Comparison of ENCODE assay signal across 36 cellular contexts in genomic region chr1:246122071-246122470, GRCh38.
"Had no signal": no experiment of that assay in that cellular context is flagged by ENCODE, and none has a peak within 500 bp of the region (broad histone marks: within the 10 kb centered on the region; RNA-seq: fewer than 3 reads in every experiment).

No MANE protein-coding gene starts in this region.

- H3K9me3 Mint-ChIP-seq: activated B cell treated with CpG ODN at 0.5 μM for 24 hours; activated CD4-positive, alpha-beta T cell treated with anti-CD3 and anti-CD28 coated beads, Interleukin-2, amount 10 ng/mL, durations not matched to agents 24 days and 14 days; activated CD8-positive, alpha-beta T cell treated with anti-CD3 and anti-CD28 coated beads for 36 hours; activated naive CD4-positive, alpha-beta T cell treated with anti-CD3 and anti-CD28 coated beads for 36 hours; activated naive CD4-positive, alpha-beta T cell treated with anti-CD3 and anti-CD28 coated beads, Interleukin-2, amount 50 U/mL, for 72 hours; activated naive CD8-positive, alpha-beta T cell treated with anti-CD3 and anti-CD28 coated beads for 36 hours; activated T-cell treated with anti-CD3 and anti-CD28 coated beads, Interleukin-2, amount 50 U/mL, for 4 hours; activated T-cell treated with anti-CD3 and anti-CD28 coated beads, Interleukin-2, amount 50 U/mL, for 72 hours; activated T-helper 1 cell treated with anti-CD3 and anti-CD28 coated beads, Interleukin-12 subunit alpha, Interleukin-12 subunit beta, Interleukin-2, Interleukin-4 antibody, amounts not matched to agents 30 ng/mL and 10 ng/mL and 1 ng/mL, durations not matched to agents 14 hours and 24 hours and 36 hours; activated T-helper 17 cell treated with anti-CD3 and anti-CD28 coated beads, Interleukin-2, amount 50 U/mL, for 72 hours; T-helper 1 cell treated with Interleukin-12 subunit alpha and Interleukin-12 subunit beta and Interleukin-4 antibody, amounts not matched to agents 30 μg/mL and 1 μg/mL, for 36 hours; T-helper 2 cell treated with Interferon-gamma antibody and Interleukin-4, amounts not matched to agents 5 μg/mL and 100 μg/mL, for 36 hours had no signal

- H3K27ac ChIP-seq: adrenal gland, body of pancreas, brain microvascular endothelial cell, breast epithelium, VCaP had no signal

- H3K4me3 ChIP-seq: adrenal gland, body of pancreas, breast epithelium had no signal

- H3K27ac Mint-ChIP-seq: activated B cell treated with CpG ODN at 0.5 μM for 24 hours; activated CD4-positive, alpha-beta memory T cell treated with anti-CD3 and anti-CD28 coated beads for 36 hours; activated CD4-positive, alpha-beta T cell treated with anti-CD3 and anti-CD28 coated beads, Interleukin-2, amount 10 ng/mL, durations not matched to agents 24 days and 14 days; activated CD8-positive, alpha-beta T cell treated with anti-CD3 and anti-CD28 coated beads for 36 hours; activated naive CD4-positive, alpha-beta T cell treated with anti-CD3 and anti-CD28 coated beads for 36 hours; activated naive CD4-positive, alpha-beta T cell treated with anti-CD3 and anti-CD28 coated beads, Interleukin-2, amount 50 U/mL, for 72 hours; activated naive CD8-positive, alpha-beta T cell treated with anti-CD3 and anti-CD28 coated beads for 36 hours; activated T-cell treated with anti-CD3 and anti-CD28 coated beads, Interleukin-2, amount 50 U/mL, for 72 hours; activated T-helper 1 cell treated with anti-CD3 and anti-CD28 coated beads, Interleukin-12 subunit alpha, Interleukin-12 subunit beta, Interleukin-2, Interleukin-4 antibody, amounts not matched to agents 30 ng/mL and 10 ng/mL and 1 ng/mL, durations not matched to agents 14 hours and 24 hours and 36 hours; activated T-helper 17 cell treated with anti-CD3 and anti-CD28 coated beads, Interleukin-2, amount 50 U/mL, for 72 hours; T-helper 1 cell treated with Interleukin-12 subunit alpha and Interleukin-12 subunit beta and Interleukin-4 antibody, amounts not matched to agents 30 μg/mL and 1 μg/mL, for 36 hours; T-helper 2 cell treated with Interferon-gamma antibody and Interleukin-4, amounts not matched to agents 5 μg/mL and 100 μg/mL, for 36 hours had no signal

- H3K36me3 ChIP-seq: adrenal gland, brain microvascular endothelial cell, breast epithelium had no signal

- H3K27me3 ChIP-seq: adrenal gland, body of pancreas, brain microvascular endothelial cell, breast epithelium had no signal

- DNase-seq: activated B cell treated with CpG ODN at 0.5 μM for 24 hours; activated CD4-positive, alpha-beta memory T cell treated with anti-CD3 and anti-CD28 coated beads for 36 hours; activated CD4-positive, alpha-beta T cell treated with anti-CD3 and anti-CD28 coated beads for 4 hours; activated CD4-positive, alpha-beta T cell treated with anti-CD3 and anti-CD28 coated beads, Interleukin-2, amount 10 ng/mL, durations not matched to agents 24 days and 14 days; activated CD4-positive, alpha-beta T cell treated with anti-CD3 and anti-CD28 coated beads, Interleukin-2, amount 50 U/mL, for 1 hour; activated CD4-positive, alpha-beta T cell treated with anti-CD3 and anti-CD28 coated beads, Interleukin-2, amount 50 U/mL, for 4 hours; activated CD4-positive, CD25-positive, alpha-beta regulatory T cell treated with anti-CD3 and anti-CD28 coated beads, Interleukin-2, amount 50 U/mL, for 72 hours; activated CD8-positive, alpha-beta memory T cell treated with anti-CD3 and anti-CD28 coated beads, Interleukin-2, amount 50 U/mL, for 4 hours; activated CD8-positive, alpha-beta T cell treated with anti-CD3 and anti-CD28 coated beads for 36 hours; activated effector memory CD4-positive, alpha-beta T cell treated with anti-CD3 and anti-CD28 coated beads, Interleukin-2, amount 50 U/mL, for 16 hours; activated gamma-delta T cell treated with Interleukin-2 at 50 U/mL for 16 hours; activated naive CD4-positive, alpha-beta T cell; activated naive CD4-positive, alpha-beta T cell treated with anti-CD3 and anti-CD28 coated beads for 36 hours; activated naive CD4-positive, alpha-beta T cell treated with anti-CD3 and anti-CD28 coated beads, Interleukin-2, amount 50 U/mL, for 16 hours; activated naive CD8-positive, alpha-beta T cell treated with anti-CD3 and anti-CD28 coated beads for 36 hours; activated T-cell treated with anti-CD3 and anti-CD28 coated beads for 4 hours; activated T-cell treated with anti-CD3 and anti-CD28 coated beads, Interleukin-2, amount 50 U/mL, for 1 hour; activated T-cell treated with anti-CD3 and anti-CD28 coated beads, Interleukin-2, amount 50 U/mL, for 4 hours; activated T-cell treated with anti-CD3 and anti-CD28 coated beads, Interleukin-2, amount 50 U/mL, for 72 hours; adrenal gland; amniotic stem cell; aorta; body of pancreas; brain microvascular endothelial cell; central memory CD4-positive, alpha-beta T cell; T-helper 1 cell; T-helper 2 cell; T-helper 9 cell had no signal

- H3K4me3 Mint-ChIP-seq: activated B cell treated with CpG ODN at 0.5 μM for 24 hours; activated CD4-positive, alpha-beta memory T cell treated with anti-CD3 and anti-CD28 coated beads for 36 hours; activated CD4-positive, alpha-beta T cell treated with anti-CD3 and anti-CD28 coated beads, Interleukin-2, amount 10 ng/mL, durations not matched to agents 24 days and 14 days; activated CD8-positive, alpha-beta T cell treated with anti-CD3 and anti-CD28 coated beads for 36 hours; activated naive CD4-positive, alpha-beta T cell treated with anti-CD3 and anti-CD28 coated beads for 36 hours; activated naive CD8-positive, alpha-beta T cell treated with anti-CD3 and anti-CD28 coated beads for 36 hours; activated T-cell treated with anti-CD3 and anti-CD28 coated beads, Interleukin-2, amount 50 U/mL, for 4 hours; activated T-cell treated with anti-CD3 and anti-CD28 coated beads, Interleukin-2, amount 50 U/mL, for 72 hours; activated T-helper 1 cell treated with anti-CD3 and anti-CD28 coated beads, Interleukin-12 subunit alpha, Interleukin-12 subunit beta, Interleukin-2, Interleukin-4 antibody, amounts not matched to agents 30 ng/mL and 10 ng/mL and 1 ng/mL, durations not matched to agents 14 hours and 24 hours and 36 hours; activated T-helper 17 cell treated with anti-CD3 and anti-CD28 coated beads, Interleukin-2, amount 50 U/mL, for 72 hours; T-helper 1 cell treated with Interleukin-12 subunit alpha and Interleukin-12 subunit beta and Interleukin-4 antibody, amounts not matched to agents 30 μg/mL and 1 μg/mL, for 36 hours; T-helper 2 cell treated with Interferon-gamma antibody and Interleukin-4, amounts not matched to agents 5 μg/mL and 100 μg/mL, for 36 hours had no signal

- FAIRE-seq: astrocyte had no signal

- H3K9me3 ChIP-seq: adrenal gland, body of pancreas, breast epithelium had no signal

- H3K4me1 ChIP-seq: adrenal gland, breast epithelium had no signal

- ATAC-seq: activated CD8-positive, alpha-beta T cell treated with anti-CD3 and anti-CD28 coated beads for 36 hours; activated naive CD4-positive, alpha-beta T cell treated with anti-CD3 and anti-CD28 coated beads, Interleukin-2, amount 50 U/mL, for 72 hours; activated T-cell treated with anti-CD3 and anti-CD28 coated beads, Interleukin-2, amount 50 U/mL, for 4 hours; activated T-cell treated with anti-CD3 and anti-CD28 coated beads, Interleukin-2, amount 50 U/mL, for 72 hours; activated T-helper 17 cell treated with anti-CD3 and anti-CD28 coated beads, Interleukin-2, amount 50 U/mL, for 72 hours; body of pancreas had no signal

- H3K27me3 Mint-ChIP-seq: activated B cell treated with CpG ODN at 0.5 μM for 24 hours; activated CD4-positive, alpha-beta memory T cell treated with anti-CD3 and anti-CD28 coated beads for 36 hours; activated CD4-positive, alpha-beta T cell treated with anti-CD3 and anti-CD28 coated beads, Interleukin-2, amount 10 ng/mL, durations not matched to agents 24 days and 14 days; activated CD8-positive, alpha-beta T cell treated with anti-CD3 and anti-CD28 coated beads for 36 hours; activated naive CD8-positive, alpha-beta T cell treated with anti-CD3 and anti-CD28 coated beads for 36 hours; activated T-helper 17 cell treated with anti-CD3 and anti-CD28 coated beads, Interleukin-2, amount 50 U/mL, for 72 hours had no signal
